In the genomic region with DNA sequence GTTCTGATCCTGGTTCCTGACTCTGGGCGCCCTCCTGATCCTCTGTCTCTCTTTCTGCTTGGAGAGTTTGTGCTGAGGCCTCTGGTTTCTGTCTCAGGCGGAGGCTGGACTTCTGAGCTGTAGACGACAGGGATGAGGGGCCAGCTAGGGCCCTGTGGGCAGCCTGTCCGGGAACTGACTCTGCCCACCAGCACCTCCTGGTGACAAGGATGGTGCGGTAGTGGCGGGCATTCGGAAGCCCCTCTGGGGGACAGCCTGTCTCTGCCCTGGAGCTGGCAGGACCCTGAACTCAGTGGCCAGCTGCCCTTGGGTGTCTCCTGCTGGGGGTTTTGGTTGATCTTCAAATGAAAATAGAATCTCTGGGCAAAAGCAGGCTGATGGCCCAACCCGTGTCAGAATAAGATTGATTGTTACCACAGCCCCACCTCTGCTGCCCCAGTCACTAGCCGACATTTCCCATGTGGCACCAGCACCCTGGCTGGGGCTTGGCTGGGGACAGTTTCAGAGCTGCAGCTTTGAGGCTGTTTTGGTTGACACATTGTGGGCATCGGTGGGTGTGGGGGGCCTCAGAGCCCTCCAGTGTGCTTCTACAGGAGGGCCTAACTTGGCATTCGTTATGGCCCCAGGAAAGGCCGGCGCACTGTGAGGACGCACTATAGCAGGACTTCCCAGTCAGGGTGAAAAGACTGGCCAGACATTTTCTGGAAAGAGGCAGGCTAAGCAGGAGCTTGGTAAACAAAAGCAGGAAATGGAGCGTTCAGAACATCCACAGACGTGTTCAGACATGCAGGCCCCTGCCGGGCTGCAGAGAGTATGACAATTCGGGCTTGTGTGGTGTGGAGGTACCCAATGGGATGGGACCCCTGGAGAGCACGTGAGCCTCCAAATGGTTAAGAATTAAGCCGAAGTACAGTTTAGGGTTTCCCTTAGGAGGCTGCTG, we compare ENCODE assay signal across 9 cellular contexts. TPM values are rescaled to one million over a fixed set of nuclear protein-coding genes. Genes with fewer than 3 reads are reported as not detected.
DNase-seq lines count a peak whose midpoint lies in the region; ATAC-seq and TF ChIP-seq lines count a peak whose summit lies in the region.
"Had no signal": no experiment of that assay in that cellular context is flagged by ENCODE, and none has a peak within 500 bp of the region (broad histone marks: within the 10 kb centered on the region; RNA-seq: fewer than 3 reads in every experiment).

No MANE protein-coding gene starts in this region.

- no peak overlapping the region for H2AFZ ChIP-seq in H9 (ENCODE audit: low read length)

- no peak overlapping the region for H2AK5ac ChIP-seq in H9 (ENCODE audit: insufficient read length, low read length)

- no peak overlapping the region for H4K91ac ChIP-seq in H9 (ENCODE audit: insufficient read length, low read depth, low read length)

- no peak overlapping the region for H3K27ac ChIP-seq in H9 (ENCODE audit: insufficient read length, low read depth, low read length)

- H3K27ac Mint-ChIP-seq in H9 = peak overlapping the region in 1 of 3 experiments; percentile 70; a peak in 1 of 7 replicates
- no peak overlapping the region for H3K27ac Mint-ChIP-seq in activated CD8-positive, alpha-beta T cell treated with anti-CD3 and anti-CD28 coated beads, Interleukin-2, amount 10 ng/mL, durations not matched to agents 7 days and 5 days
- no peak overlapping the region for H3K27ac Mint-ChIP-seq in activated naive CD8-positive, alpha-beta T cell treated with anti-CD3 and anti-CD28 coated beads for 36 hours
- H3K27ac Mint-ChIP-seq: activated naive CD4-positive, alpha-beta T cell treated with anti-CD3 and anti-CD28 coated beads, Interleukin-2, amount 50 U/mL, for 24 hours had no signal

- peaks cover 16 to 19% of the 10 kb centered on the region in 2 experiments for H3K4me1 Mint-ChIP-seq in H9
- H3K4me1 Mint-ChIP-seq in activated CD8-positive, alpha-beta T cell treated with anti-CD3 and anti-CD28 coated beads, Interleukin-2, amount 10 ng/mL, durations not matched to agents 7 days and 5 days (ENCODE audit: low read depth) = peaks cover 6% of the 10 kb centered on the region
- no peaks in the 10 kb centered on the region for H3K4me1 Mint-ChIP-seq in activated naive CD8-positive, alpha-beta T cell treated with anti-CD3 and anti-CD28 coated beads for 36 hours
- H3K4me1 Mint-ChIP-seq: activated naive CD4-positive, alpha-beta T cell treated with anti-CD3 and anti-CD28 coated beads, Interleukin-2, amount 50 U/mL, for 24 hours had no signal

- no peaks in the 10 kb centered on the region for H3K36me3 Mint-ChIP-seq in H9 (ENCODE audit: insufficient read depth in 1 of 3, low read depth in 3 of 3)
- no peaks in the 10 kb centered on the region for H3K36me3 Mint-ChIP-seq in activated CD8-positive, alpha-beta T cell treated with anti-CD3 and anti-CD28 coated beads, Interleukin-2, amount 10 ng/mL, durations not matched to agents 7 days and 5 days (ENCODE audit: low read depth)
- no peaks in the 10 kb centered on the region for H3K36me3 Mint-ChIP-seq in activated naive CD8-positive, alpha-beta T cell treated with anti-CD3 and anti-CD28 coated beads for 36 hours
- H3K36me3 Mint-ChIP-seq: activated naive CD4-positive, alpha-beta T cell treated with anti-CD3 and anti-CD28 coated beads, Interleukin-2, amount 50 U/mL, for 24 hours had no signal

- no peaks in the 10 kb centered on the region for H4K20me1 ChIP-seq in H9 (ENCODE audit: control insufficient read depth, insufficient read depth, insufficient read length)

- no peak overlapping the region for H3K4me3 ChIP-seq in retinal pigment epithelial cell (ENCODE audit: low read length)

- H3K27me3 Mint-ChIP-seq in H9 (ENCODE audit: low read depth) = peaks cover 4% of the 10 kb centered on the region
- no peaks in the 10 kb centered on the region for H3K27me3 Mint-ChIP-seq in activated CD8-positive, alpha-beta T cell treated with anti-CD3 and anti-CD28 coated beads, Interleukin-2, amount 10 ng/mL, durations not matched to agents 7 days and 5 days (ENCODE audit: low read depth)
- H3K27me3 Mint-ChIP-seq in activated naive CD8-positive, alpha-beta T cell treated with anti-CD3 and anti-CD28 coated beads for 36 hours = no peaks in the 10 kb centered on the region
- H3K27me3 Mint-ChIP-seq: activated naive CD4-positive, alpha-beta T cell treated with anti-CD3 and anti-CD28 coated beads, Interleukin-2, amount 50 U/mL, for 24 hours had no signal

- POLR2A ChIA-PET in activated CD8-positive, alpha-beta T cell treated with anti-CD3 and anti-CD28 coated beads, Interleukin-2, amount 10 ng/mL, durations not matched to agents 7 days and 5 days (lab: Charles Lee) = interaction anchor here (0.7 kb wide), 1 partner anchor 32 kb away, joined by 3 read pairs; no protein-coding TSS in a partner anchor

- H3K18ac ChIP-seq in H9 (ENCODE audit: insufficient read length, low read depth, low read length) = no peak overlapping the region

- H2BK20ac ChIP-seq in H9 (ENCODE audit: low read depth, low read length, poor library complexity, severe bottlenecking) = no peak overlapping the region

- H3K4me2 ChIP-seq in H9 (ENCODE audit: insufficient read depth, insufficient read length, low read length) = no peak overlapping the region

- H3K9me3 Mint-ChIP-seq in H9 = no peaks in the 10 kb centered on the region
- H3K9me3 Mint-ChIP-seq in activated CD8-positive, alpha-beta T cell treated with anti-CD3 and anti-CD28 coated beads, Interleukin-2, amount 10 ng/mL, durations not matched to agents 7 days and 5 days (ENCODE audit: insufficient read depth) = no peaks in the 10 kb centered on the region
- H3K9me3 Mint-ChIP-seq in activated naive CD8-positive, alpha-beta T cell treated with anti-CD3 and anti-CD28 coated beads for 36 hours = no peaks in the 10 kb centered on the region
- H3K9me3 Mint-ChIP-seq: activated naive CD4-positive, alpha-beta T cell treated with anti-CD3 and anti-CD28 coated beads, Interleukin-2, amount 50 U/mL, for 24 hours had no signal

- no peak overlapping the region for H2BK15ac ChIP-seq in H9 (ENCODE audit: low read depth, low read length)

- H3T11ph ChIP-seq in H9 (ENCODE audit: low read length) = no peak overlapping the region

- no peaks in the 10 kb centered on the region for H3K4me1 ChIP-seq in H9 (ENCODE audit: insufficient read depth, low read length)

- ATAC-seq in GM19463 (IDR thresholded peaks at IDR 0.05; ENCODE audit: unreplicated experiment) = no peak
- ATAC-seq in HG03457 (IDR thresholded peaks at IDR 0.05; ENCODE audit: unreplicated experiment) = no peak
- no peak for ATAC-seq in activated CD8-positive, alpha-beta T cell treated with anti-CD3 and anti-CD28 coated beads, Interleukin-2, amount 10 ng/mL, durations not matched to agents 7 days and 5 days

- H2BK5ac ChIP-seq in H9 (ENCODE audit: insufficient read length, low read length) = no peak overlapping the region

- no peaks in the 10 kb centered on the region for H3K79me2 ChIP-seq in H9 (ENCODE audit: insufficient read depth, low read length)

- no peaks in the 10 kb centered on the region for H3K9me3 ChIP-seq in H9 (ENCODE audit: control insufficient read depth, low read depth, low read length)

- no peaks in the 10 kb centered on the region for H3K79me1 ChIP-seq in H9 (ENCODE audit: insufficient read depth, low read depth, low read length, poor library complexity, severe bottlenecking)

- H3K14ac ChIP-seq in H9 (ENCODE audit: insufficient read depth, low read length) = no peak overlapping the region

- CTCF ChIA-PET in activated CD8-positive, alpha-beta T cell treated with anti-CD3 and anti-CD28 coated beads, Interleukin-2, amount 10 ng/mL, durations not matched to agents 7 days and 5 days (lab: Charles Lee) = interaction anchor here (0.9 kb wide), 1 partner anchor 9 kb away, joined by 3 read pairs; no protein-coding TSS in a partner anchor

- H3K9ac ChIP-seq in H9 (ENCODE audit: extremely low read depth, insufficient read length, low read length) = no peak overlapping the region

- DNase-seq in H9 = peak; percentile 61
- peak; percentile 96 for DNase-seq in NCI-H345 (lab: John Stamatoyannopoulos, UW)
- DNase-seq in dermis microvascular lymphatic vessel endothelial cell (ENCODE audit: low read depth in 2 of 2) = peak; percentile 64 to 94
- DNase-seq in retinal pigment epithelial cell (ENCODE audit: low read depth) = no peak
- no peak for DNase-seq in activated CD8-positive, alpha-beta T cell treated with anti-CD3 and anti-CD28 coated beads, Interleukin-2, amount 10 ng/mL, durations not matched to agents 7 days and 5 days
- DNase-seq in activated naive CD8-positive, alpha-beta T cell treated with anti-CD3 and anti-CD28 coated beads for 36 hours = no peak

- no peak overlapping the region for H3K56ac ChIP-seq in H9 (ENCODE audit: insufficient read length, low read depth, low read length)

- TF ChIP-seq CTCF in H9 (conservative IDR thresholded peaks at IDR 0.05) (no peak; the same call in 2 of the 3 replicates), retinal pigment epithelial cell (conservative IDR thresholded peaks at IDR 0.05; ENCODE audit: low read depth, low read length) (peak; percentile 16)

- H3K27me3 ChIP-seq in H9 (ENCODE audit: insufficient read depth, low read length) = no peaks in the 10 kb centered on the region

- no peak overlapping the region for H3K23ac ChIP-seq in H9 (ENCODE audit: insufficient read length, low read depth, low read length)

- H3K23me2 ChIP-seq in H9 (ENCODE audit: insufficient read length, low read depth, low read length, poor library complexity, severe bottlenecking) = no peaks in the 10 kb centered on the region

- no peak overlapping the region for H2BK120ac ChIP-seq in H9 (ENCODE audit: low read depth, low read length, poor library complexity, severe bottlenecking)

- no peak overlapping the region for H2BK12ac ChIP-seq in H9 (ENCODE audit: insufficient read length, low read depth, low read length)

- H3K4me3 Mint-ChIP-seq in H9 = no peak overlapping the region
- no peak overlapping the region for H3K4me3 Mint-ChIP-seq in activated CD8-positive, alpha-beta T cell treated with anti-CD3 and anti-CD28 coated beads, Interleukin-2, amount 10 ng/mL, durations not matched to agents 7 days and 5 days
- H3K4me3 Mint-ChIP-seq in activated naive CD8-positive, alpha-beta T cell treated with anti-CD3 and anti-CD28 coated beads for 36 hours = no peak overlapping the region
- H3K4me3 Mint-ChIP-seq: activated naive CD4-positive, alpha-beta T cell treated with anti-CD3 and anti-CD28 coated beads, Interleukin-2, amount 50 U/mL, for 24 hours had no signal

- WGBS in H9 (ENCODE audit: extremely low coverage, insufficient read length, low lambda C conversion rate) = no CpG with 5 or more reads among the region's 20 CpGs

- no peak overlapping the region for H4K8ac ChIP-seq in H9 (replicated peaks; ENCODE audit: insufficient read length, low read depth, low read length)

- no peak overlapping the region for H4K5ac ChIP-seq in H9 (ENCODE audit: insufficient read length, low read depth, low read length)

- H3K4ac ChIP-seq in H9 (ENCODE audit: low read depth, low read length) = no peak overlapping the region

RNA-seq across cellular contexts. Expression of a gene that starts 16.1 kb away (rescaled TPM):
- total RNA-seq in H9 (2021) (0.07 TPM in 1 of 2 replicates, not detected in the other), dermis microvascular lymphatic vessel endothelial cell (0.13 and 0.39 TPM in 2 replicates)
- total RNA-seq in activated CD8-positive, alpha-beta T cell treated with anti-CD3 and anti-CD28 coated beads, Interleukin-2, amount 10 ng/mL, durations not matched to agents 7 days and 5 days = not detected
- not detected for total RNA-seq in activated naive CD8-positive, alpha-beta T cell treated with anti-CD3 and anti-CD28 coated beads for 36 hours

RNA-seq across cellular contexts. Expression of a gene that starts 57.4 kb away (rescaled TPM):
- total RNA-seq in H9 (2021) (8.9 and 10.0 TPM in 2 replicates), dermis microvascular lymphatic vessel endothelial cell (7.0 and 52.2 TPM in 2 replicates)
- 10 to 100 TPM; 14.4 to 14.7 TPM for total RNA-seq in activated CD8-positive, alpha-beta T cell treated with anti-CD3 and anti-CD28 coated beads, Interleukin-2, amount 10 ng/mL, durations not matched to agents 7 days and 5 days
- total RNA-seq in activated naive CD8-positive, alpha-beta T cell treated with anti-CD3 and anti-CD28 coated beads for 36 hours = 1 to 10 TPM; 2.4 to 6.5 TPM

Comparison
In these comparisons a context has a peak if more than half of its experiments do, and no peak if none do; other contexts are left out.
1. DNase-seq: peak in H9 (single experiment), NCI-H345 (single experiment) and dermis microvascular lymphatic vessel endothelial cell (2 of 2); none in retinal pigment epithelial cell (single experiment), activated CD8-positive, alpha-beta T cell treated with anti-CD3 and anti-CD28 coated beads, Interleukin-2, amount 10 ng/mL, durations not matched to agents 7 days and 5 days (single experiment) and activated naive CD8-positive, alpha-beta T cell treated with anti-CD3 and anti-CD28 coated beads for 36 hours (single experiment).